ENCODE assay signal across 20 cellular contexts in the genomic region with DNA sequence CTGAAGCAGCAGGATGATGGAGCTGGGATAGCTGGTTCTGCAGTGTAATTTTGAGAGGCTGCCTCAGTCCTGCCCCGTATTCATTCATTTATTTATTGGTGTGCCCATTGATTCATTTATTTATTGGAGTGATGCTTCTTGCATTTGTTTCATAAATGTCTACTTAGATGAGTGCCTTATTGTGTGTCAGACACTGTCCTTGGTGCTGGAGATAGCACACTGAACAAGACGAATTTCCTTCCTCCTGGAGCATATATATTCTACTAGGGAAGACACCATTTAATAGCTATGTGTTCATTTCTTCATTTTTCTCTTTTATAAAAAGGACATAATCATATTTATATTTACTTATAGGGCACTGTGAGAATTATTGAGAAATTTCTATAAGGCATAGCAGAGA.
A peak's percentile ranks its signal among the peaks of the same experiment; 100 is the strongest.
DNase-seq lines count a peak whose midpoint lies in the region; ATAC-seq and TF ChIP-seq lines count a peak whose summit lies in the region.
"Had no signal": no experiment of that assay in that cellular context is flagged by ENCODE, and none has a peak within 500 bp of the region (broad histone marks: within the 10 kb centered on the region; RNA-seq: fewer than 3 reads in every experiment).

No MANE protein-coding gene starts in this region.

- ATAC-seq in DND-41 (ENCODE audit: insufficient read depth, low read depth), result 0 out of 3 replicates have a peak, but pooled peaks have one; percentile 44
- ATAC-seq: body of pancreas; CD8-positive, alpha-beta T cell; left lung; stimulated activated naive B cell treated with anti-CD40 and anti-IgM and Interleukin-4, amounts not matched to agents 10 μg/mL and 1 μg/mL and 100 μg/mL, for 72 hours had no signal

- in situ Hi-C loops in astrocyte of the spinal cord (cut with HindIII; ENCODE audit: low sequenced_read_pairs), result no loop called here

- TF ChIP-seq CTCF in DND-41 (IDR thresholded peaks at IDR 0.05; ENCODE audit: borderline replicate concordance, extremely low read depth, low read length, poor library complexity, severe bottlenecking) (no peak), astrocyte of the spinal cord (IDR thresholded peaks at IDR 0.05; ENCODE audit: low read depth, low read length) (no peak), fibroblast of villous mesenchyme (IDR thresholded peaks at IDR 0.05; ENCODE audit: insufficient read depth, low read depth, low read length) (no peak)

- no peaks in the 10 kb centered on the region for H3K36me3 ChIP-seq in DND-41 (ENCODE audit: insufficient read depth, low read length)
- H3K36me3 ChIP-seq: left lung, thoracic aorta had no signal

- H3K4me3 ChIP-seq in DND-41 (ENCODE audit: low read depth in 1 of 2, low read length in 2 of 2), result no peak overlapping the region
- no peak overlapping the region for H3K4me3 ChIP-seq in astrocyte of the spinal cord (ENCODE audit: low read depth, low read length)
- H3K4me3 ChIP-seq in fibroblast of villous mesenchyme (ENCODE audit: low read depth, low read length), result no peak overlapping the region
- H3K4me3 ChIP-seq: body of pancreas, left lung, thoracic aorta had no signal

- DNase-seq in DND-41 (no peak), LHCN-M2 (ENCODE audit: low read depth) (peak; percentile 12), astrocyte of the spinal cord (ENCODE audit: low read depth, low spot score) (peak; percentile 43), fibroblast of villous mesenchyme (ENCODE audit: low read depth) (peak; percentile 26), NCI-H345 (lab: John Stamatoyannopoulos, UW) (no peak), iPS-NIHi11 (ENCODE audit: low spot score) (no peak), germinal center (ENCODE audit: low spot score) (no peak), AG08395 (ENCODE audit: low spot score) (no peak)
- DNase-seq: activated CD4-positive, CD25-positive, alpha-beta regulatory T cell treated with anti-CD3 and anti-CD28 coated beads, Interleukin-2, amount 50 U/mL, for 72 hours; body of pancreas; CD8-positive, alpha-beta T cell; cortex of kidney; DMS153; left lung; NCI-H1048; NCI-H2029; NCI-H510A; stimulated activated naive B cell treated with anti-CD40 and anti-IgM and Interleukin-4, amounts not matched to agents 10 μg/mL and 1 μg/mL and 100 μg/mL, for 72 hours had no signal

- no peaks in the 10 kb centered on the region for H3K27me3 ChIP-seq in DND-41 (ENCODE audit: insufficient read depth, low read length, poor library complexity)
- H3K27me3 ChIP-seq: body of pancreas, left lung had no signal

- no peaks in the 10 kb centered on the region for H3K4me1 ChIP-seq in DND-41 (ENCODE audit: insufficient read depth, low read length)
- H3K4me1 ChIP-seq: body of pancreas, left lung had no signal

- H3K27ac ChIP-seq in DND-41 (ENCODE audit: low read length), result no peak overlapping the region
- H3K27ac ChIP-seq: body of pancreas, KMS-11, left lung, thoracic aorta had no signal

- no peaks in the 10 kb centered on the region for H3K9me3 ChIP-seq in DND-41 (ENCODE audit: insufficient read depth, low read length, severe bottlenecking)
- H3K9me3 ChIP-seq: body of pancreas, thoracic aorta had no signal

- H4K20me1 ChIP-seq in DND-41 (ENCODE audit: insufficient read depth, low read length), result no peaks in the 10 kb centered on the region

- H3K79me2 ChIP-seq in DND-41 (ENCODE audit: insufficient read depth, low read length), result no peaks in the 10 kb centered on the region

- H3K4me2 ChIP-seq in DND-41 (ENCODE audit: insufficient read depth, low read length), result no peak overlapping the region
- H3K4me2 ChIP-seq: KMS-11 had no signal

- H3K9ac ChIP-seq in DND-41 (ENCODE audit: low read depth, low read length), result no peak overlapping the region
- H3K9ac ChIP-seq: KMS-11 had no signal

- H2AFZ ChIP-seq in DND-41 (ENCODE audit: low read depth, low read length), result no peak overlapping the region

Comparison
In these comparisons a context has a peak if more than half of its experiments do, and no peak if none do; other contexts are left out.
1. DNase-seq: peak in LHCN-M2 (single experiment), astrocyte of the spinal cord (single experiment) and fibroblast of villous mesenchyme (single experiment); none in DND-41 (single experiment), NCI-H345 (single experiment), iPS-NIHi11 (single experiment), germinal center (single experiment) and AG08395 (single experiment).